ENCODE assay signal across 9 cellular contexts in the genomic region with DNA sequence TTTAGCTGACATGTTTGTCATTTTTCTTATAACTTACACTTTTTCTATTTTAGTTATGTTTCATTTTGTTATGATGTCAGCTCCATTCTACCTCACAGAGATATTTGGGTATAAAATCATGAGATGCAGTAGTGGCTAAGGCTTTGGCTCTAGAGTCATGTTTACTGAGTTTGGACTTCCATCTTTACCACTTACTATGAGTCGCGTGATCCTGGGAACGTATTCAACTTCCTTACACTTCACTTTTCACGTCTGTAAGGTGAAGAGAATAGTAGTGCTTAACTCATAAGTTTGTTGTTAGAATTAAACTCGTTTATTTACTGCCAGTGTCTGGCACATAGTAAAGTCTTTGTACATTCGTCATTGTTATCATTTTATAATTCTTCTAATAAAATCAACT.
"Had no signal": no experiment of that assay in that cellular context is flagged by ENCODE, and none has a peak within 500 bp of the region (broad histone marks: within the 10 kb centered on the region; RNA-seq: fewer than 3 reads in every experiment).

No MANE protein-coding gene starts in this region.

- H3K27me3 Mint-ChIP-seq: activated CD4-positive, alpha-beta memory T cell treated with anti-CD3 and anti-CD28 coated beads for 36 hours; activated naive CD8-positive, alpha-beta T cell treated with anti-CD3 and anti-CD28 coated beads, Interleukin-2, amount 10 ng/mL, durations not matched to agents 7 days and 5 days had no signal

- H3K36me3 ChIP-seq: ovary had no signal

- H3K27ac ChIP-seq: coronary artery, heart right ventricle, ovary, upper lobe of left lung had no signal

- H3K36me3 Mint-ChIP-seq: activated CD4-positive, alpha-beta memory T cell treated with anti-CD3 and anti-CD28 coated beads for 36 hours; activated naive CD8-positive, alpha-beta T cell treated with anti-CD3 and anti-CD28 coated beads, Interleukin-2, amount 10 ng/mL, durations not matched to agents 7 days and 5 days had no signal

- H3K4me3 Mint-ChIP-seq: activated CD4-positive, alpha-beta memory T cell treated with anti-CD3 and anti-CD28 coated beads for 36 hours; activated naive CD8-positive, alpha-beta T cell treated with anti-CD3 and anti-CD28 coated beads, Interleukin-2, amount 10 ng/mL, durations not matched to agents 7 days and 5 days; activated T-cell treated with anti-CD3 and anti-CD28 coated beads, Interleukin-2, amount 50 U/mL, for 4 hours; T-helper 2 cell treated with Interferon-gamma antibody and Interleukin-4, amounts not matched to agents 5 μg/mL and 100 μg/mL, for 36 hours had no signal

- H3K4me3 ChIP-seq: coronary artery, heart right ventricle, ovary, upper lobe of left lung had no signal

- H3K27ac Mint-ChIP-seq: activated CD4-positive, alpha-beta memory T cell treated with anti-CD3 and anti-CD28 coated beads for 36 hours; activated naive CD8-positive, alpha-beta T cell treated with anti-CD3 and anti-CD28 coated beads, Interleukin-2, amount 10 ng/mL, durations not matched to agents 7 days and 5 days; T-helper 2 cell treated with Interferon-gamma antibody and Interleukin-4, amounts not matched to agents 5 μg/mL and 100 μg/mL, for 36 hours had no signal

- H3K27me3 ChIP-seq: heart right ventricle, ovary, upper lobe of left lung had no signal

- H3K9me3 ChIP-seq: heart right ventricle, ovary, upper lobe of left lung had no signal

- DNase-seq: activated gamma-delta T cell had no signal

- H3K9me3 Mint-ChIP-seq: activated CD4-positive, alpha-beta memory T cell treated with anti-CD3 and anti-CD28 coated beads for 36 hours; activated naive CD8-positive, alpha-beta T cell treated with anti-CD3 and anti-CD28 coated beads, Interleukin-2, amount 10 ng/mL, durations not matched to agents 7 days and 5 days; activated T-cell treated with anti-CD3 and anti-CD28 coated beads, Interleukin-2, amount 50 U/mL, for 4 hours; T-helper 2 cell treated with Interferon-gamma antibody and Interleukin-4, amounts not matched to agents 5 μg/mL and 100 μg/mL, for 36 hours had no signal
